Comparison of ENCODE assay signal across 14 cellular contexts in genomic region chr3:147890114-147890513, GRCh38.
A peak's percentile ranks its signal among the peaks of the same experiment; 100 is the strongest.
DNase-seq lines count a peak whose midpoint lies in the region; ATAC-seq, FAIRE-seq and TF ChIP-seq lines count a peak whose summit lies in the region.
"Had no signal": no experiment of that assay in that cellular context is flagged by ENCODE, and none has a peak within 500 bp of the region (broad histone marks: within the 10 kb centered on the region; RNA-seq: fewer than 3 reads in every experiment).

No MANE protein-coding gene starts in this region.

- peaks cover 0 to 10% (median 0%) of the 10 kb centered on the region in 8 donors for H3K9me3 ChIP-seq in spleen
- H3K9me3 ChIP-seq: A549 had no signal

- CTCF ChIA-PET in activated CD4-positive, alpha-beta T cell treated with anti-CD3 and anti-CD28 coated beads for 36 hours (lab: Charles Lee), result no interaction called here

- ATAC-seq in GM18505 (IDR thresholded peaks at IDR 0.05; ENCODE audit: unreplicated experiment) (peak; percentile 89), GM19455 (IDR thresholded peaks at IDR 0.05; ENCODE audit: unreplicated experiment) (peak; percentile 72), HG02759 (IDR thresholded peaks at IDR 0.05; ENCODE audit: unreplicated experiment) (peak; percentile 87), HG03378 (IDR thresholded peaks at IDR 0.05; ENCODE audit: unreplicated experiment) (peak; percentile 93)
- ATAC-seq in activated CD4-positive, alpha-beta T cell treated with anti-CD3 and anti-CD28 coated beads for 36 hours, result no peak
- ATAC-seq: A549, PC-3, T-cell had no signal

- no peak overlapping the region for H3K27ac ChIP-seq in spleen
- H3K27ac ChIP-seq: A549 had no signal

- H3K4me1 Mint-ChIP-seq in activated CD4-positive, alpha-beta T cell treated with anti-CD3 and anti-CD28 coated beads for 36 hours, result no peaks in the 10 kb centered on the region
- H3K4me1 Mint-ChIP-seq: T-cell had no signal

- no peaks in the 10 kb centered on the region for H3K27me3 Mint-ChIP-seq in activated CD4-positive, alpha-beta T cell treated with anti-CD3 and anti-CD28 coated beads for 36 hours
- H3K27me3 Mint-ChIP-seq: T-cell had no signal

- intact Hi-C loops in spleen (cut with DNase I; ENCODE audit: low total_unique reads), result no loop called here
- intact Hi-C loops in activated CD4-positive, alpha-beta T cell treated with anti-CD3 and anti-CD28 coated beads for 36 hours (cut with DNase I, micrococcal nuclease), result no loop called here

- peaks cover 2% of the 10 kb centered on the region for H3K9me3 Mint-ChIP-seq in activated CD4-positive, alpha-beta T cell treated with anti-CD3 and anti-CD28 coated beads for 36 hours (ENCODE audit: low read depth)

- no peaks in the 10 kb centered on the region for H3K36me3 ChIP-seq in spleen

- no peaks in the 10 kb centered on the region for H3K27me3 ChIP-seq in spleen (replicated peaks in 1 of 7)

- no peaks in the 10 kb centered on the region for H3K4me1 ChIP-seq in spleen
- H3K4me1 ChIP-seq: A549 had no signal

- TF ChIP-seq CTCF in spleen (IDR thresholded peaks at IDR 0.05 in 8 of 11, conservative IDR thresholded peaks at IDR 0.05 in 3 of 11) (no peak), D721Med (IDR thresholded peaks at IDR 0.05; ENCODE audit: insufficient read depth, missing control alignments) (no peak)

- H3K4me3 ChIP-seq in spleen, result no peak overlapping the region
- H3K4me3 ChIP-seq: A549 had no signal

- POLR2A ChIA-PET in activated CD4-positive, alpha-beta T cell treated with anti-CD3 and anti-CD28 coated beads for 36 hours (lab: Charles Lee), result no interaction called here

- H3K27ac Mint-ChIP-seq in activated CD4-positive, alpha-beta T cell treated with anti-CD3 and anti-CD28 coated beads for 36 hours, result no peak overlapping the region
- H3K27ac Mint-ChIP-seq: T-cell had no signal

- no peak for DNase-seq in stimulated activated CD4-positive, alpha-beta T cell treated with anti-CD3 and anti-CD28 coated beads, Interleukin-15, amount 100 ng/mL, for 24 hours
- no peak for DNase-seq in spleen
- no peak for DNase-seq in activated CD4-positive, alpha-beta T cell treated with anti-CD3 and anti-CD28 coated beads for 36 hours
- DNase-seq in D721Med (ENCODE audit: insufficient read length, low spot score), result no peak
- DNase-seq: activated CD4-positive, alpha-beta T cell treated with anti-CD3 and anti-CD28 coated beads for 48 hours; NCI-H226; PC-3; T-cell had no signal

- TF ChIP-seq POLR2A in GM18505 (IDR thresholded peaks at IDR 0.05; ENCODE audit: borderline replicate concordance, extremely low read depth, insufficient read depth, insufficient read length), result no peak
- TF ChIP-seq POLR2A in spleen (IDR thresholded peaks at IDR 0.05), result no peak

- H3K36me3 Mint-ChIP-seq in activated CD4-positive, alpha-beta T cell treated with anti-CD3 and anti-CD28 coated beads for 36 hours (ENCODE audit: low read depth), result no peaks in the 10 kb centered on the region
- H3K36me3 Mint-ChIP-seq: T-cell had no signal

- H3K4me3 Mint-ChIP-seq in activated CD4-positive, alpha-beta T cell treated with anti-CD3 and anti-CD28 coated beads for 36 hours, result no peak overlapping the region
- H3K4me3 Mint-ChIP-seq: T-cell had no signal

- FAIRE-seq in D721Med (lab: Jason Lieb, UNC), result no peak
- FAIRE-seq: A549, urothelium cell line had no signal
